In the genomic region with DNA sequence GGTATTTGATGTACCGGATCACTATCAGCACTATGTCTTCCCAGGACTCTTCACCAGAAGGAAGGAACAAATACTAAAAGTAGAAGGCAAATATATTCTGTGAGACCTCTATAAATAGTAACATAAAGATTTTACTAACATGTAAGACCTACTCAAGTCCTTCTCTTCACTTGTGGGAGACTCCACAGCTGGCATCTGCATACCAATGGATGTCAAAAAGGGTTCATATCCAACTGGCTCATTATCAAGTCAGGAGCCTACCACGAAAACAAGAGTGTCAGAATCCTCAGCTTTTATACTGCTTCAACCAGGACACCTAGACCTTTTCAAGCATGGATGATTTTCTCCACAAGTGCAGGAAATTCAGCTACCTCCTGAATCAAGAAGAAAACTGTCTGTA, we compare ENCODE assay signal across 20 cellular contexts.
"Had no signal": no experiment of that assay in that cellular context is flagged by ENCODE, and none has a peak within 500 bp of the region (broad histone marks: within the 10 kb centered on the region; RNA-seq: fewer than 3 reads in every experiment).

No MANE protein-coding gene starts in this region.

- H3K27ac ChIP-seq: HL-60, RWPE1 had no signal

- H3K9me3 ChIP-seq: SK-N-SH had no signal

- H3K9ac ChIP-seq: SK-N-SH had no signal

- H3K4me2 ChIP-seq: SK-N-SH had no signal

- DNase-seq: KBM-7, MV-4-11, NCI-H1048, NCI-H1105, NCI-H1417, NCI-H146, NCI-H1694 treated with DMSO at 0.1 percent for 48 hours, NCI-H1930, NCI-H2081, NCI-H2107, NCI-H2227 treated with DMSO at 0.1 percent for 48 hours, NCI-H524 treated with DMSO at 0.1 percent for 48 hours, NCI-H69, NCI-H774, SHP77, SK-N-SH had no signal

- ATAC-seq: Panc1 had no signal

- FAIRE-seq: HTR-8/SVneo had no signal
